1 cellular context compared by ENCODE assay signal in genomic region chr6:124007915-124008688, GRCh38.
TF ChIP-seq lines count a peak whose summit lies in the region.

No MANE protein-coding gene starts in this region.

TF ChIP-seq in H1, 55 proteins besides CTCF, POLR2A, EP300 and RAD21 (continued from another document):
- no peak for TF ChIP-seq CHD7 (IDR thresholded peaks at IDR 0.05; ENCODE audit: insufficient replicate concordance, low read length)
- no peak for TF ChIP-seq RBBP5 (IDR thresholded peaks at IDR 0.05; ENCODE audit: borderline replicate concordance, low read depth, low read length)
- TF ChIP-seq ATF3 (IDR thresholded peaks at IDR 0.05; ENCODE audit: insufficient read depth, low read depth, low read length), result no peak
- TF ChIP-seq NANOG (IDR thresholded peaks at IDR 0.05; ENCODE audit: insufficient read depth, low read depth, low read length, poor library complexity, severe bottlenecking), result no peak
- TF ChIP-seq FOSL1 (IDR thresholded peaks at IDR 0.05; ENCODE audit: insufficient read depth, low read depth, low read length), result no peak
- no peak for TF ChIP-seq SP1 (IDR thresholded peaks at IDR 0.05; ENCODE audit: low read depth, low read length)
- no peak for TF ChIP-seq GTF2F1 (IDR thresholded peaks at IDR 0.05; ENCODE audit: borderline replicate concordance, low read depth, low read length)
- no peak for TF ChIP-seq SUZ12 (IDR thresholded peaks at IDR 0.05; ENCODE audit: low read length)
- no peak for TF ChIP-seq RXRA (IDR thresholded peaks at IDR 0.05; ENCODE audit: insufficient read depth, low read depth, low read length)
